In the genomic region with DNA sequence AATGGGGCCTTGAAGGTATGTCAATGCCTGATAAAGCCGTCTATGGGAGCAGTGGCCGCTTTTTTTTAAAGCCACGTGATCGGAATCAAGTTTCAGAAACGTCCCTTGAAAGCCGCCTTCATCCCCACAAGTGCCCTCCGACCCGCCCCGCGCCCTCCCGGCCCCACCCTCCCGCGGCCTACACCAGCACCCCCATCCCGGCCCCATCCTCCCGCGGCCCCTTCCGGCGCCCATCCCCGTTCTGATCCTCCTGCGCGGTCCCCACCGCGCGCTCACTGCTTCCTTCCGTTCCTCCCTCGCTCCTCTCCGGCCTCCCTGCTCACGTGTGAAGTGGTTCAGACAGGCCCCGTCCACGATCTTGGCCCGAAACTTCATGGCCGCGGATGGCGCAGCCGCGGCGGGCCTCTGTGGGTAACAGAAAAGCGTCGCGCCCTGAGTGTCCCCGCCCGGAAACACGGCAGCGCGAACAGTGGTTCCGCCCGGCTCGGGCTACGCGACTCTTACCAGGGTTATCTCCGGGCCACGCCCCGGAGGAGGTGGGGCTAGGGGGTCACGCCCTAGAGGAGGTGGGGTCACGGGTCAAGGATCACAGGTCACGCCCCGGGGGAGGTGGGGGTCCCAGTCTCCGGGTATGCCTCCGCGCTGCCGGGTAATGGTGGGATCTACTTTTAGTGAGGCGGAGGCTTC, we compare ENCODE assay signal across 8 cellular contexts. TPM values are rescaled to one million over a fixed set of nuclear protein-coding genes. Genes with fewer than 3 reads are reported as not detected.
DNase-seq lines count a peak whose midpoint lies in the region; ATAC-seq, FAIRE-seq and TF ChIP-seq lines count a peak whose summit lies in the region.

HUS1 (minus strand) TSS at position 471 of the 687 bp plus-strand sequence; CDS start at position 375, 96 bp downstream.

- peaks cover 35% of the 10 kb centered on the region for H3K36me3 Mint-ChIP-seq in activated naive CD8-positive, alpha-beta T cell treated with anti-CD3 and anti-CD28 coated beads, Interleukin-2, amount 50 U/mL, for 24 hours (ENCODE audit: low read depth)

- H3K79me1 ChIP-seq in trophoblast cell (ENCODE audit: low read length): peaks cover 2% of the 10 kb centered on the region

- peak within 1 kb of the TSS; percentile 15 for H3K14ac ChIP-seq in trophoblast cell (ENCODE audit: low read length)

- H3K4me2 ChIP-seq in trophoblast cell (ENCODE audit: low read length): peak within 1 kb of the TSS; percentile 79

- H3K9me3 ChIP-seq in cardiac muscle cell (ENCODE audit: low read depth): no peaks in the 10 kb centered on the region
- no peaks in the 10 kb centered on the region for H3K9me3 ChIP-seq in trophoblast cell (ENCODE audit: insufficient read depth, low read depth, low read length)
- no peaks in the 10 kb centered on the region for H3K9me3 ChIP-seq in tibial nerve

- TF ChIP-seq EP300 in tibial nerve (IDR thresholded peaks at IDR 0.05): peak; percentile 41 to 92

- no peak within 1 kb of the TSS for H2AK5ac ChIP-seq in trophoblast cell (ENCODE audit: low read length)

- H3K4me3 ChIP-seq in cardiac muscle cell (peak within 1 kb of the TSS; percentile 34), trophoblast cell (ENCODE audit: low read depth, low read length) (peak within 1 kb of the TSS; percentile 81), tibial nerve (peak within 1 kb of the TSS; percentile 58 to 80 (median 60))

- H3K4me1 ChIP-seq in cardiac muscle cell (ENCODE audit: low read depth) (peaks cover 6% of the 10 kb centered on the region), trophoblast cell (ENCODE audit: control insufficient read depth in 1 of 2, insufficient read depth in 2 of 2, low read length in 2 of 2) (peaks cover 0 to 3% of the 10 kb centered on the region in 2 experiments), tibial nerve (peaks cover 0 to 20% (median 8%) of the 10 kb centered on the region in 4 donors)

- H2AFZ ChIP-seq in trophoblast cell (ENCODE audit: insufficient read depth, low read length, poor library complexity): peak within 1 kb of the TSS; percentile 43

- no peak within 1 kb of the TSS for H3K23ac ChIP-seq in trophoblast cell (ENCODE audit: low read length)

- FAIRE-seq in GM12891 (lab: Jason Lieb, UNC): peak; percentile 98

- H3K18ac ChIP-seq in trophoblast cell (ENCODE audit: low read length): peak within 1 kb of the TSS; percentile 12

- peak within 1 kb of the TSS; percentile 31 for H4K91ac ChIP-seq in trophoblast cell (ENCODE audit: low read depth, low read length)

- ATAC-seq in HG02763 (IDR thresholded peaks at IDR 0.05; ENCODE audit: unreplicated experiment): peak; percentile 99
- peak; percentile 99 for ATAC-seq in activated naive CD8-positive, alpha-beta T cell treated with anti-CD3 and anti-CD28 coated beads, Interleukin-2, amount 50 U/mL, for 24 hours

- H3K27me3 Mint-ChIP-seq in activated naive CD8-positive, alpha-beta T cell treated with anti-CD3 and anti-CD28 coated beads, Interleukin-2, amount 50 U/mL, for 24 hours: no peaks in the 10 kb centered on the region

- H3K4ac ChIP-seq in trophoblast cell (ENCODE audit: low read depth, low read length): no peak within 1 kb of the TSS

- peak; percentile 85 for TF ChIP-seq POLR2A in GM12891 (IDR thresholded peaks at IDR 0.05; ENCODE audit: low read depth, low read length)
- TF ChIP-seq POLR2A in tibial nerve (IDR thresholded peaks at IDR 0.05): peak; percentile 68 to 74

- H3K36me3 ChIP-seq in cardiac muscle cell: peaks cover 31% of the 10 kb centered on the region
- peaks cover 15 to 31% of the 10 kb centered on the region in 2 experiments for H3K36me3 ChIP-seq in trophoblast cell (ENCODE audit: control insufficient read depth in 1 of 2, insufficient read depth in 2 of 2, low read length in 2 of 2)
- H3K36me3 ChIP-seq in tibial nerve: peaks cover 0 to 39% (median 14%) of the 10 kb centered on the region in 3 donors

- H3K9me3 Mint-ChIP-seq in activated naive CD8-positive, alpha-beta T cell treated with anti-CD3 and anti-CD28 coated beads, Interleukin-2, amount 50 U/mL, for 24 hours: no peaks in the 10 kb centered on the region

- H2BK5ac ChIP-seq in trophoblast cell (ENCODE audit: low read depth, low read length, poor library complexity): peak within 1 kb of the TSS; percentile 21

- no CpG with 5 or more reads among the region's 62 CpGs for WGBS in trophoblast cell (ENCODE audit: extremely low coverage, insufficient coverage, insufficient read length)
- 1% methylated on average over 52 to 62 of the region's 62 CpGs for WGBS in tibial nerve, 2 donors

- TF ChIP-seq CTCF in cardiac muscle cell (IDR thresholded peaks at IDR 0.05; ENCODE audit: low read depth, low read length): no peak
- TF ChIP-seq CTCF in tibial nerve (IDR thresholded peaks at IDR 0.05): peak in 2 of 5 experiments; percentile 29 to 33

- H3K79me2 ChIP-seq in trophoblast cell (ENCODE audit: control insufficient read depth, insufficient read depth, low read length, poor library complexity): peaks cover 2% of the 10 kb centered on the region

- no peak within 1 kb of the TSS for H2BK120ac ChIP-seq in trophoblast cell (ENCODE audit: insufficient read depth, low read length, poor library complexity)

- no peak within 1 kb of the TSS for H2BK12ac ChIP-seq in trophoblast cell (ENCODE audit: low read length)

- H3K9ac ChIP-seq in trophoblast cell (ENCODE audit: low read length): peak within 1 kb of the TSS; percentile 25

- peak within 1 kb of the TSS; percentile 97 for H3K4me3 Mint-ChIP-seq in activated naive CD8-positive, alpha-beta T cell treated with anti-CD3 and anti-CD28 coated beads, Interleukin-2, amount 50 U/mL, for 24 hours

- peak within 1 kb of the TSS; percentile 61 for H4K12ac ChIP-seq in trophoblast cell (ENCODE audit: low read depth, low read length)

- H3K27me3 ChIP-seq in cardiac muscle cell (no peaks in the 10 kb centered on the region), trophoblast cell (ENCODE audit: insufficient read depth, low read length) (no peaks in the 10 kb centered on the region), tibial nerve (no peaks in the 10 kb centered on the region)

- H3K27ac ChIP-seq in cardiac muscle cell (peak within 1 kb of the TSS; percentile 74), trophoblast cell (ENCODE audit: low read depth, low read length) (peak within 1 kb of the TSS; percentile 62), tibial nerve (peak within 1 kb of the TSS; percentile 81 to 94 (median 91))

- DNase-seq in GM12891 (ENCODE audit: insufficient read length, low spot score) (peak; percentile 84), NCI-H1417 (lab: John Stamatoyannopoulos, UW) (peak; percentile 92 to 94 (median 94)), SW480 (ENCODE audit: low spot score) (peak; percentile 94), cardiac muscle cell (ENCODE audit: low read depth in 1 of 2, low spot score in 1 of 2) (peak; percentile 93), trophoblast cell (peak; percentile 86 to 91), tibial nerve (ENCODE audit: low spot score in 2 of 2) (peak; percentile 81 to 90)
- peak; percentile 96 for DNase-seq in activated naive CD8-positive, alpha-beta T cell treated with anti-CD3 and anti-CD28 coated beads, Interleukin-2, amount 50 U/mL, for 24 hours

- peaks cover 33% of the 10 kb centered on the region for H3K4me1 Mint-ChIP-seq in activated naive CD8-positive, alpha-beta T cell treated with anti-CD3 and anti-CD28 coated beads, Interleukin-2, amount 50 U/mL, for 24 hours

- peak within 1 kb of the TSS; percentile 98 for H3K27ac Mint-ChIP-seq in activated naive CD8-positive, alpha-beta T cell treated with anti-CD3 and anti-CD28 coated beads, Interleukin-2, amount 50 U/mL, for 24 hours

- H4K8ac ChIP-seq in trophoblast cell (ENCODE audit: low read depth, low read length): peak within 1 kb of the TSS; percentile 68

TF ChIP-seq in GM12891, 5 proteins besides CTCF, POLR2A, EP300 and RAD21:
- TF ChIP-seq TAF1 (IDR thresholded peaks at IDR 0.05; ENCODE audit: low read depth, low read length) (peak; percentile 66), POLR2AphosphoS5 (IDR thresholded peaks at IDR 0.05; ENCODE audit: low read depth, low read length) (peak; percentile 86), POU2F2 (IDR thresholded peaks at IDR 0.05; ENCODE audit: low read depth, low read length) (peak; percentile 79), PAX5 (IDR thresholded peaks at IDR 0.05; ENCODE audit: insufficient read depth, low read length, severe bottlenecking) (peak; percentile 84), SPI1 (IDR thresholded peaks at IDR 0.05; ENCODE audit: low read depth, low read length) (no peak)

RNA-seq across cellular contexts. Expression of gene HUS1, which starts in this region (rescaled TPM):
- polyA plus RNA-seq in GM12891 (2012; ENCODE audit: low read depth, missing spikeins): 12.8 TPM
- total RNA-seq in cardiac muscle cell (22.3 and 37.4 TPM in 2 replicates), tibial nerve (10 to 100 TPM; 26.2 to 29.4 (median 27.8) TPM)
- polyA plus RNA-seq in cardiac muscle cell: 19.0 and 19.6 TPM in 2 replicates
- polyA plus RNA-seq in trophoblast cell (2013): 19.5 and 19.6 TPM in 2 replicates

Comparison
In these comparisons a context has a peak if more than half of its experiments do, and no peak if none do; other contexts are left out.
1. Peak in every context shown above with its lines: DNase-seq, ATAC-seq, H3K4me3 ChIP-seq and H3K27ac ChIP-seq.